1 cellular context compared by ENCODE assay signal in genomic region chr18:55286257-55286825, GRCh38.
TF ChIP-seq lines count a peak whose summit lies in the region.

No MANE protein-coding gene starts in this region.

TF ChIP-seq in SK-N-SH treated with all-trans-retinoic acid at 6 μM for 48 hours, 23 proteins besides CTCF, POLR2A, EP300 and RAD21 (continued from another document):
- TF ChIP-seq, protein P1, sequence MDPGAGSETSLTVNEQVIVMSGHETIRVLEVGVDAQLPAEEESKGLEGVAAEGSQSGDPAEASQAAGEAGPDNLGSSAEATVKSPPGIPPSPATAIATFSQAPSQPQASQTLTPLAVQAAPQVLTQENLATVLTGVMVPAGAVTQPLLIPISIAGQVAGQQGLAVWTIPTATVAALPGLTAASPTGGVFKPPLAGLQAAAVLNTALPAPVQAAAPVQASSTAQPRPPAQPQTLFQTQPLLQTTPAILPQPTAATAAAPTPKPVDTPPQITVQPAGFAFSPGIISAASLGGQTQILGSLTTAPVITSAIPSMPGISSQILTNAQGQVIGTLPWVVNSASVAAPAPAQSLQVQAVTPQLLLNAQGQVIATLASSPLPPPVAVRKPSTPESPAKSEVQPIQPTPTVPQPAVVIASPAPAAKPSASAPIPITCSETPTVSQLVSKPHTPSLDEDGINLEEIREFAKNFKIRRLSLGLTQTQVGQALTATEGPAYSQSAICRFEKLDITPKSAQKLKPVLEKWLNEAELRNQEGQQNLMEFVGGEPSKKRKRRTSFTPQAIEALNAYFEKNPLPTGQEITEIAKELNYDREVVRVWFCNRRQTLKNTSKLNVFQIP (CRISPR knock-in tag; IDR thresholded peaks at IDR 0.05; ENCODE audit: borderline replicate concordance, low read depth) = no peak
